1 cellular context compared by ENCODE assay signal in genomic region chr3:157089455-157090221, GRCh38.
TF ChIP-seq lines count a peak whose summit lies in the region.

No MANE protein-coding gene starts in this region.

TF ChIP-seq in K562, 482 proteins besides CTCF, POLR2A, EP300 and RAD21 (continued from another document and continues in another):
- TF ChIP-seq TARDBP (IDR thresholded peaks at IDR 0.05) (0 out of 2 replicates have a peak, but pooled peaks have one; percentile 2), ATF4 (CRISPR knock-in tag; IDR thresholded peaks at IDR 0.05) (peak; percentile 61), RBM17 (IDR thresholded peaks at IDR 0.05; ENCODE audit: borderline replicate concordance, low read depth, low read length) (no peak), ZBTB7A (IDR thresholded peaks at IDR 0.05; ENCODE audit: borderline replicate concordance, control insufficient read depth, low read depth, low read length) (no peak), FOXA3 (CRISPR knock-in tag; conservative IDR thresholded peaks at IDR 0.05 in 1 of 2, IDR thresholded peaks at IDR 0.05 in 1 of 2) (peak in 1 of 2 experiments; percentile 80), THRAP3 (IDR thresholded peaks at IDR 0.05; ENCODE audit: borderline replicate concordance) (no peak), TAL1 (IDR thresholded peaks at IDR 0.05) (peak; percentile 51), KLF1 (tag; IDR thresholded peaks at IDR 0.05) (no peak), ZEB2 (IDR thresholded peaks at IDR 0.05) (no peak), CBX8 (IDR thresholded peaks at IDR 0.05; ENCODE audit: borderline replicate concordance, extremely low read depth, low read depth, low read length, poor library complexity, severe bottlenecking) (no peak), ZNF551 (CRISPR knock-in tag; IDR thresholded peaks at IDR 0.05) (no peak), HIVEP1 (CRISPR knock-in tag; IDR thresholded peaks at IDR 0.05) (peak; percentile 45; the same call in 1 of the 2 replicates), CEBPZ (IDR thresholded peaks at IDR 0.05; ENCODE audit: borderline replicate concordance, low read depth, low read length) (no peak), SP2 (IDR thresholded peaks at IDR 0.05; ENCODE audit: extremely low read depth, low read depth, low read length, poor library complexity, severe bottlenecking) (no peak), CREM (IDR thresholded peaks at IDR 0.05; ENCODE audit: low read depth) (peak; percentile 69), SMAD2 (IDR thresholded peaks at IDR 0.05; ENCODE audit: low read depth, low read length) (no peak), ARID1B (IDR thresholded peaks at IDR 0.05) (peak; percentile 11), RHOXF2B (CRISPR knock-in tag; conservative IDR thresholded peaks at IDR 0.05) (0 out of 2 replicates have a peak, but pooled peaks have one; percentile 52), GTF3C2 (IDR thresholded peaks at IDR 0.05; ENCODE audit: borderline replicate concordance, extremely low read depth, insufficient read length) (no peak), ZNF668 (CRISPR knock-in tag; IDR thresholded peaks at IDR 0.05) (no peak; the same call in 1 of the 2 replicates), CBFB (CRISPR knock-in tag; IDR thresholded peaks at IDR 0.05) (peak; percentile 18; the same call in 1 of the 2 replicates), KLF16 (IDR thresholded peaks at IDR 0.05) (peak; percentile 91), NFIC (IDR thresholded peaks at IDR 0.05) (0 out of 2 replicates have a peak, but pooled peaks have one; percentile 3), DDX20 (tag; IDR thresholded peaks at IDR 0.05; ENCODE audit: low read depth) (no peak), DPF2 (IDR thresholded peaks at IDR 0.05) (peak; percentile 47; the same call in 1 of the 2 replicates), GABPB2 (CRISPR knock-in tag; conservative IDR thresholded peaks at IDR 0.05) (no peak), SMAD4 (CRISPR knock-in tag; conservative IDR thresholded peaks at IDR 0.05) (peak; percentile 64), ZNF239 (CRISPR knock-in tag; IDR thresholded peaks at IDR 0.05) (peak; percentile 29; the same call in 1 of the 2 replicates), CUX1 (CRISPR knock-in tag; IDR thresholded peaks at IDR 0.05) (0 out of 2 replicates have a peak, but pooled peaks have one; percentile 6), CC2D1A (IDR thresholded peaks at IDR 0.05) (no peak), SMARCC2 (IDR thresholded peaks at IDR 0.05; ENCODE audit: low read depth) (peak; percentile 56; the same call in 1 of the 2 replicates), ZNF124 (CRISPR knock-in tag; IDR thresholded peaks at IDR 0.05) (no peak), RB1 (IDR thresholded peaks at IDR 0.05; ENCODE audit: low read depth) (peak; percentile 66; the same call in 1 of the 2 replicates), KDM5B (IDR thresholded peaks at IDR 0.05; ENCODE audit: insufficient replicate concordance, low read depth, low read length) (peak; percentile 62), ZSCAN32 (CRISPR knock-in tag; IDR thresholded peaks at IDR 0.05) (peak; percentile 11; the same call in 1 of the 2 replicates), CCNT2 (IDR thresholded peaks at IDR 0.05; ENCODE audit: borderline replicate concordance, extremely low read depth, insufficient read length, low read depth, low read length) (peak; percentile 60), MECOM (CRISPR knock-in tag; IDR thresholded peaks at IDR 0.05) (peak; percentile 58; the same call in 1 of the 2 replicates), CREB3 (tag; conservative IDR thresholded peaks at IDR 0.05; ENCODE audit: low read depth) (peak; percentile 20; the same call in 1 of the 2 replicates), ZBTB43 (CRISPR knock-in tag; IDR thresholded peaks at IDR 0.05) (peak; percentile 58; the same call in 1 of the 2 replicates), MAZ (CRISPR knock-in tag; conservative IDR thresholded peaks at IDR 0.05 in 1 of 2, IDR thresholded peaks at IDR 0.05 in 1 of 2) (no peak), NCOA1 (IDR thresholded peaks at IDR 0.05; ENCODE audit: low read depth) (no peak), PML (IDR thresholded peaks at IDR 0.05; ENCODE audit: low read length) (no peak), BCOR (IDR thresholded peaks at IDR 0.05) (peak; percentile 40; the same call in 1 of the 2 replicates), GATAD2A (IDR thresholded peaks at IDR 0.05) (no peak), MBD1 (CRISPR knock-in tag; IDR thresholded peaks at IDR 0.05) (no peak)
